In genomic region chr17:59427996-59428395, GRCh38 we compare ENCODE assay signal across 12 cellular contexts.
DNase-seq lines count a peak whose midpoint lies in the region; FAIRE-seq and TF ChIP-seq lines count a peak whose summit lies in the region.
"Had no signal": no experiment of that assay in that cellular context is flagged by ENCODE, and none has a peak within 500 bp of the region (broad histone marks: within the 10 kb centered on the region; RNA-seq: fewer than 3 reads in every experiment).

No MANE protein-coding gene starts in this region.

- TF ChIP-seq EP300 in esophagus muscularis mucosa (IDR thresholded peaks at IDR 0.05): no peak

- no peak for TF ChIP-seq CTCF in esophagus muscularis mucosa (IDR thresholded peaks at IDR 0.05)
- no peak for TF ChIP-seq CTCF in BE2C (IDR thresholded peaks at IDR 0.05; ENCODE audit: low read depth, low read length)

- intact Hi-C loops in esophagus muscularis mucosa (cut with DNase I): no loop called here

- H3K4me1 ChIP-seq in esophagus muscularis mucosa (peaks cover 58 to 67% (median 64%) of the 10 kb centered on the region in 4 donors), muscle layer of colon (ENCODE audit: insufficient read depth, low read length) (peaks cover 60% of the 10 kb centered on the region), BE2C (peaks cover 25% of the 10 kb centered on the region)

- no peaks in the 10 kb centered on the region for H3K9me3 ChIP-seq in esophagus muscularis mucosa
- no peaks in the 10 kb centered on the region for H3K9me3 ChIP-seq in muscle layer of colon (ENCODE audit: low read length)
- no peaks in the 10 kb centered on the region for H3K9me3 ChIP-seq in BE2C
- H3K9me3 ChIP-seq: mucosa of descending colon had no signal

- no peak for FAIRE-seq in GM19239 (lab: Jason Lieb, UNC)

- H3K27ac ChIP-seq in esophagus muscularis mucosa (replicated peaks in 1 of 4) (peak overlapping the region; percentile 82 to 88 (median 86)), muscle layer of colon (ENCODE audit: low read depth, low read length) (peak overlapping the region; percentile 70)
- H3K27ac ChIP-seq: epithelial cell of prostate had no signal

- H3K27me3 ChIP-seq in esophagus muscularis mucosa (no peaks in the 10 kb centered on the region), muscle layer of colon (ENCODE audit: control insufficient read depth in 1 of 2, insufficient read depth in 2 of 2, low read length in 2 of 2) (no peaks in the 10 kb centered on the region), BE2C (no peaks in the 10 kb centered on the region)

- no peaks in the 10 kb centered on the region for H3K36me3 ChIP-seq in esophagus muscularis mucosa
- H3K36me3 ChIP-seq in muscle layer of colon (ENCODE audit: insufficient read depth, low read length): no peaks in the 10 kb centered on the region
- H3K36me3 ChIP-seq in BE2C: no peaks in the 10 kb centered on the region

- peak overlapping the region; percentile 2 for H3K9ac ChIP-seq in muscle layer of colon (ENCODE audit: low read length)

- H3K4me3 ChIP-seq in esophagus muscularis mucosa (no peak overlapping the region), muscle layer of colon (ENCODE audit: low read depth in 1 of 2, low read length in 2 of 2) (peak overlapping the region in 1 of 2 donors; percentile 0), BE2C (ENCODE audit: low read depth, low read length) (no peak overlapping the region)
- H3K4me3 ChIP-seq: mucosa of descending colon had no signal

- DNase-seq in NCI-H226: peak; percentile 6
- DNase-seq in esophagus muscularis mucosa (ENCODE audit: extremely low spot score): no peak
- DNase-seq in superior temporal gyrus (ENCODE audit: extremely low spot score): peak; percentile 71
- DNase-seq in BE2C: no peak
- DNase-seq in GM19239 (ENCODE audit: insufficient read length, low spot score): no peak
- no peak for DNase-seq in UCSD-AML1 (lab: John Stamatoyannopoulos, UW; ENCODE audit: unreplicated experiment)
- no peak for DNase-seq in stimulated activated naive CD4-positive, alpha-beta T cell (lab: John Stamatoyannopoulos, UW)
- DNase-seq: DMS 273 treated with DMSO at 0.1 percent for 48 hours, mucosa of descending colon, NCI-H1092 had no signal

- no peak for TF ChIP-seq POLR2A in esophagus muscularis mucosa (IDR thresholded peaks at IDR 0.05; ENCODE audit: low read depth)

- 70% methylated on average over 9 of the region's 9 CpGs for WGBS in esophagus muscularis mucosa

Comparison
In these comparisons a context has a peak if more than half of its experiments do, and no peak if none do; other contexts are left out.
1. DNase-seq: peak in NCI-H226 (single experiment) and superior temporal gyrus (single experiment); none in esophagus muscularis mucosa (single experiment), BE2C (single experiment), GM19239 (single experiment), UCSD-AML1 (single experiment) and stimulated activated naive CD4-positive, alpha-beta T cell (0 of 6).